Comparison of ENCODE assay signal across 5 cellular contexts in the genomic region with DNA sequence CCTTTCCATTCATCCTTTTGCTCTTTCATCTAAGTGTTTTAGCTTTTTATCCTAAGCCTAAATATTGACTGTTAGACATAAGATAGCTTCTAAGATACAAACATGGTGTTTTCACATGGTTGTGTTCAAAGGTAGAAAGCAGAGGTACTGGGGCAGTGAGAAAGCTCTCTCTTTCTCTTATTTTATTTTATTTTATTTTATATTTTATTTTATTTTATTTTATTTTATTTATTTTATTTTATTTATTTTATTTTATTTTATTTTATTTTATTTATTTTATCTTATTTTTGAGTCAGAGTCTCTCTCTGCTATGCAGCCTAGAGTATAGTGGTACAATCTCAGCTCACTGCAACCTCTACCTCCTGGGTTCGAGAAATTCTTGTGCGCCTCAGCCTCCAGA.
"Had no signal": no experiment of that assay in that cellular context is flagged by ENCODE, and none has a peak within 500 bp of the region (broad histone marks: within the 10 kb centered on the region; RNA-seq: fewer than 3 reads in every experiment).

No MANE protein-coding gene starts in this region.

- H3K36me3 Mint-ChIP-seq: IgD-negative memory B cell had no signal

- H3K27ac Mint-ChIP-seq: IgD-negative memory B cell had no signal

- H3K27me3 Mint-ChIP-seq: IgD-negative memory B cell had no signal

- H3K4me3 Mint-ChIP-seq: IgD-negative memory B cell had no signal

- DNase-seq: IMR-90, KBM-7, KG1 had no signal

- ATAC-seq: K562 had no signal
